1 cellular context compared by ENCODE assay signal in the genomic region with DNA sequence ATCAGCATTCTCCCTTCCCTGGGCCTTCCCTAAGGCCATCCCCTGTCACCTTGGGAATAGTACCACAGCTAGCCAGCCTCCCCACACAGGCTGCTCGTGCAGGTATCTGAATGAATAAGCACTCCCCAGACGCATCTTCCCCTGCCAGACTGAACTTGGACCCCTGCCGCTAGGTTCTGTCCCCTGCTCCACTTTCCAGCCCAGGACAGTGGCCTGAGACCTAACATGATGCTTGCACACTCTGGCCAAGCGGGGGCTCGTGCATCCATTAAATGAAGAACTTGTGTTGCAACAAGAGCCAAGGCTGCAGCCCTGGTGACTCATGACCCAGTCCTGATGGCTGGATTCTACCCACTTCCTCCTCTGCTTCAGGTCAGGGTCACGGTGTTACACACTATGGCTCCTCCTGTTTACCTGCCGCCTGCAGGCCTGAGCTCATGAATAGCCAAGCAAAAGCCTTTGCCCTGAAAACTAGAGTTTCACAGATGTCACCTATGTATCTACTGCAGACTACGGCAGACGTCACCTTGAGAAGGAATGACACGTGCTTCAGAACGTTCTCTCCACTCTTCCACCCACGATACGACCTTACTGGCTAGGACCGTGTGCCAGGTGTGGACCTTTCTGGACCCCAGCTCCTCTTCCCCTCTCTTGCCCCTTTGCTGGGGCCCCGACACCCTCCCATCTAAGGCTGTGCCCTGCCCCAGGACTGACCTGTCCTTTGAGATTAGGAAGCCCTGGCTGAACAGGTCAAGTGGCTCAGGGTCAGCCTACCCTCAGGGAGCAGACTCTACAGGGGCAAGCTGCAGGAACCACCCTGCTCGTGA.
A peak's percentile ranks its signal among the peaks of the same experiment; 100 is the strongest.
TF ChIP-seq lines count a peak whose summit lies in the region.

No MANE protein-coding gene starts in this region.

TF ChIP-seq in K562, 482 proteins besides CTCF, POLR2A, EP300 and RAD21 (continues in another document):
- TF ChIP-seq CREM (IDR thresholded peaks at IDR 0.05; ENCODE audit: low read depth) (peak; percentile 36; the same call in 1 of the 2 replicates), ZNF584 (CRISPR knock-in tag; IDR thresholded peaks at IDR 0.05; ENCODE audit: low read depth) (no peak), FOXK2 (conservative IDR thresholded peaks at IDR 0.05 in 1 of 2, IDR thresholded peaks at IDR 0.05 in 1 of 2; ENCODE audit: low read depth in 2 of 2) (0 out of 4 replicates have a peak, but pooled peaks have one; percentile 30 to 32), CTBP1 (IDR thresholded peaks at IDR 0.05; ENCODE audit: borderline replicate concordance) (peak; percentile 65; the same call in 1 of the 2 replicates), PML (IDR thresholded peaks at IDR 0.05; ENCODE audit: low read length) (no peak), SMARCE1 (IDR thresholded peaks at IDR 0.05) (peak; percentile 37; the same call in 1 of the 2 replicates), JUN (IDR thresholded peaks at IDR 0.05; ENCODE audit: borderline replicate concordance, low read depth, low read length) (peak; percentile 57; the same call in 1 of the 2 replicates), JUN (CRISPR knock-in tag; IDR thresholded peaks at IDR 0.05; ENCODE audit: borderline replicate concordance) (peak; percentile 58; the same call in 1 of the 2 replicates), CREB1 (IDR thresholded peaks at IDR 0.05) (no peak), CREB1 (CRISPR knock-in tag; IDR thresholded peaks at IDR 0.05) (peak; percentile 42; the same call in 1 of the 2 replicates), ARID1B (IDR thresholded peaks at IDR 0.05) (0 out of 2 replicates have a peak, but pooled peaks have one; percentile 18), CREB3L1 (IDR thresholded peaks at IDR 0.05; ENCODE audit: borderline replicate concordance, low read depth) (no peak), SPI1 (IDR thresholded peaks at IDR 0.05; ENCODE audit: borderline replicate concordance, low read depth, low read length) (peak; percentile 93), EGR1 (conservative IDR thresholded peaks at IDR 0.05) (0 out of 2 replicates have a peak, but pooled peaks have one; percentile 18), THRB (CRISPR knock-in tag; conservative IDR thresholded peaks at IDR 0.05) (no peak), ARID3A (IDR thresholded peaks at IDR 0.05; ENCODE audit: borderline replicate concordance, low read depth, low read length) (no peak), EHMT2 (IDR thresholded peaks at IDR 0.05) (peak; percentile 12; the same call in 1 of the 2 replicates), JUND (IDR thresholded peaks at IDR 0.05; ENCODE audit: borderline replicate concordance, low read depth, low read length) (peak; percentile 79), JUND (tag; IDR thresholded peaks at IDR 0.05; ENCODE audit: borderline replicate concordance, low read depth, low read length) (peak; percentile 78; the same call in 2 of the 3 replicates), PATZ1 (CRISPR knock-in tag; IDR thresholded peaks at IDR 0.05; ENCODE audit: borderline replicate concordance) (no peak), ZNF175 (CRISPR knock-in tag; IDR thresholded peaks at IDR 0.05; ENCODE audit: low read depth) (no peak), MAX (CRISPR knock-in tag; IDR thresholded peaks at IDR 0.05) (peak; percentile 59), NKRF (IDR thresholded peaks at IDR 0.05; ENCODE audit: borderline replicate concordance) (no peak), NR2C1 (IDR thresholded peaks at IDR 0.05) (peak; percentile 74), NR2C1 (tag; IDR thresholded peaks at IDR 0.05) (peak; percentile 66), GABPB1 (CRISPR knock-in tag; IDR thresholded peaks at IDR 0.05) (peak; percentile 56; the same call in 1 of the 2 replicates), YY1 (IDR thresholded peaks at IDR 0.05; ENCODE audit: borderline replicate concordance in 1 of 3, control insufficient read depth in 1 of 3, extremely low read depth in 1 of 3, insufficient read depth in 3 of 3, insufficient read length in 1 of 3, insufficient replicate concordance in 2 of 3, low read depth in 1 of 3, low read length in 2 of 3) (peak in 1 of 3 experiments; percentile 43), DPF2 (IDR thresholded peaks at IDR 0.05) (peak; percentile 32), KLF13 (tag; IDR thresholded peaks at IDR 0.05; ENCODE audit: borderline replicate concordance, low read depth) (no peak), FOSL1 (tag; conservative IDR thresholded peaks at IDR 0.05) (peak; percentile 84), ZNF316 (IDR thresholded peaks at IDR 0.05) (0 out of 2 replicates have a peak, but pooled peaks have one; percentile 20), MTF1 (CRISPR knock-in tag; IDR thresholded peaks at IDR 0.05; ENCODE audit: borderline replicate concordance) (no peak), IRF9 (tag; IDR thresholded peaks at IDR 0.05) (0 out of 2 replicates have a peak, but pooled peaks have one; percentile 16), HDAC2 (IDR thresholded peaks at IDR 0.05) (0 out of 2 replicates have a peak, but pooled peaks have one; percentile 24)
- TF ChIP-seq, protein P1, sequence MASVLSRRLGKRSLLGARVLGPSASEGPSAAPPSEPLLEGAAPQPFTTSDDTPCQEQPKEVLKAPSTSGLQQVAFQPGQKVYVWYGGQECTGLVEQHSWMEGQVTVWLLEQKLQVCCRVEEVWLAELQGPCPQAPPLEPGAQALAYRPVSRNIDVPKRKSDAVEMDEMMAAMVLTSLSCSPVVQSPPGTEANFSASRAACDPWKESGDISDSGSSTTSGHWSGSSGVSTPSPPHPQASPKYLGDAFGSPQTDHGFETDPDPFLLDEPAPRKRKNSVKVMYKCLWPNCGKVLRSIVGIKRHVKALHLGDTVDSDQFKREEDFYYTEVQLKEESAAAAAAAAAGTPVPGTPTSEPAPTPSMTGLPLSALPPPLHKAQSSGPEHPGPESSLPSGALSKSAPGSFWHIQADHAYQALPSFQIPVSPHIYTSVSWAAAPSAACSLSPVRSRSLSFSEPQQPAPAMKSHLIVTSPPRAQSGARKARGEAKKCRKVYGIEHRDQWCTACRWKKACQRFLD (CRISPR knock-in tag; IDR thresholded peaks at IDR 0.05) = no peak
- TF ChIP-seq, protein P2, sequence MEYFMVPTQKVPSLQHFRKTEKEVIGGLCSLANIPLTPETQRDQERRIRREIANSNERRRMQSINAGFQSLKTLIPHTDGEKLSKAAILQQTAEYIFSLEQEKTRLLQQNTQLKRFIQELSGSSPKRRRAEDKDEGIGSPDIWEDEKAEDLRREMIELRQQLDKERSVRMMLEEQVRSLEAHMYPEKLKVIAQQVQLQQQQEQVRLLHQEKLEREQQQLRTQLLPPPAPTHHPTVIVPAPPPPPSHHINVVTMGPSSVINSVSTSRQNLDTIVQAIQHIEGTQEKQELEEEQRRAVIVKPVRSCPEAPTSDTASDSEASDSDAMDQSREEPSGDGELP (CRISPR knock-in tag; IDR thresholded peaks at IDR 0.05; ENCODE audit: borderline replicate concordance) = peak; percentile 27; the same call in 1 of the 2 replicates
- TF ChIP-seq, protein P3, sequence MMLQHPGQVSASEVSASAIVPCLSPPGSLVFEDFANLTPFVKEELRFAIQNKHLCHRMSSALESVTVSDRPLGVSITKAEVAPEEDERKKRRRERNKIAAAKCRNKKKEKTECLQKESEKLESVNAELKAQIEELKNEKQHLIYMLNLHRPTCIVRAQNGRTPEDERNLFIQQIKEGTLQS (IDR thresholded peaks at IDR 0.05) = peak; percentile 84
- TF ChIP-seq, protein P3 (CRISPR knock-in tag; conservative IDR thresholded peaks at IDR 0.05) = 0 out of 2 replicates have a peak, but pooled peaks have one; percentile 49
- TF ChIP-seq, protein P4, sequence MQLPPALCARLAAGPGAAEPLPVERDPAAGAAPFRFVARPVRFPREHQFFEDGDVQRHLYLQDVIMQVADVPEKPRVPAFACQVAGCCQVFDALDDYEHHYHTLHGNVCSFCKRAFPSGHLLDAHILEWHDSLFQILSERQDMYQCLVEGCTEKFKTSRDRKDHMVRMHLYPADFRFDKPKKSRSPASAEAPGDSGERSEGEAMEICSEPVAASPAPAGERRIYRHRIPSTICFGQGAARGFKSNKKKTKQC (CRISPR knock-in tag; IDR thresholded peaks at IDR 0.05) = no peak
